9 cellular contexts compared by ENCODE assay signal in genomic region chr5:119275146-119275872, GRCh38.
DNase-seq lines count a peak whose midpoint lies in the region; ATAC-seq, FAIRE-seq and TF ChIP-seq lines count a peak whose summit lies in the region.
"Had no signal": no experiment of that assay in that cellular context is flagged by ENCODE, and none has a peak within 500 bp of the region (broad histone marks: within the 10 kb centered on the region; RNA-seq: fewer than 3 reads in every experiment).

No MANE protein-coding gene starts in this region.

- no peak for TF ChIP-seq CTCF in CD4-positive, alpha-beta T cell (IDR thresholded peaks at IDR 0.05)
- TF ChIP-seq CTCF in spleen (IDR thresholded peaks at IDR 0.05 in 8 of 11, conservative IDR thresholded peaks at IDR 0.05 in 3 of 11): no peak

- no peaks in the 10 kb centered on the region for H3K27me3 ChIP-seq in CD4-positive, alpha-beta T cell (ENCODE audit: control insufficient read depth, insufficient read depth, low read length)
- no peaks in the 10 kb centered on the region for H3K27me3 ChIP-seq in adipocyte (replicated peaks; ENCODE audit: control insufficient read depth, insufficient read depth, low read length)
- H3K27me3 ChIP-seq in spleen (replicated peaks in 1 of 7): no peaks in the 10 kb centered on the region

- H3K36me3 ChIP-seq in adipocyte (ENCODE audit: control insufficient read depth, insufficient read depth, low read length, severe bottlenecking): no peaks in the 10 kb centered on the region
- no peaks in the 10 kb centered on the region for H3K36me3 ChIP-seq in spleen

- H3K4me3 ChIP-seq in adipocyte (ENCODE audit: low read length) (no peak overlapping the region), spleen (peak overlapping the region in 1 of 8 donors; percentile 45)

- peaks cover 96% of the 10 kb centered on the region for H3K4me1 Mint-ChIP-seq in CD4-positive, alpha-beta T cell (ENCODE audit: low read depth)

- peak overlapping the region; percentile 97 for H3K27ac Mint-ChIP-seq in CD4-positive, alpha-beta T cell

- H3K27me3 Mint-ChIP-seq in CD4-positive, alpha-beta T cell: peaks cover 6% of the 10 kb centered on the region

- whole genome bisulfite sequencing in spleen, 5 donors: 46 to 76% (median 64%) methylated on average over 6 of the region's 6 CpGs

- no peak for DNase-seq in CD4-positive, alpha-beta T cell
- peak; percentile 31 for DNase-seq in adipocyte (ENCODE audit: low read depth)
- no peak for DNase-seq in spleen
- DNase-seq in islet precursor cell: no peak
- DNase-seq in activated CD4-positive, CD25-positive, alpha-beta regulatory T cell (lab: John Stamatoyannopoulos, UW): no peak
- DNase-seq in urothelium cell line (ENCODE audit: low spot score): no peak

- H3K9me3 Mint-ChIP-seq in CD4-positive, alpha-beta T cell: no peaks in the 10 kb centered on the region

- peak overlapping the region; percentile 99 for H3K4me3 Mint-ChIP-seq in CD4-positive, alpha-beta T cell

- no peak for TF ChIP-seq POLR2A in spleen (IDR thresholded peaks at IDR 0.05)

- no peak overlapping the region for H3K9ac ChIP-seq in adipocyte (ENCODE audit: low read length)

- POLR2A ChIA-PET in CD4-positive, alpha-beta T cell (lab: Charles Lee): interaction anchor here (1.0 to 7.8 kb wide), 9 partner anchors 9 to 85 kb away, joined by 3 to 116 read pairs (median 18); no protein-coding TSS in a partner anchor

- peaks cover 64% of the 10 kb centered on the region for H3K36me3 Mint-ChIP-seq in CD4-positive, alpha-beta T cell (ENCODE audit: low read depth)

- intact Hi-C loops in CD4-positive, alpha-beta T cell (cut with DNase I, micrococcal nuclease): no loop called here
- intact Hi-C loops in spleen (cut with DNase I; ENCODE audit: low total_unique reads): no loop called here

- no peak for ATAC-seq in CD4-positive, alpha-beta T cell (ENCODE audit: poor library complexity)
- ATAC-seq in GM21390 (IDR thresholded peaks at IDR 0.05; ENCODE audit: unreplicated experiment) (peak; percentile 7), HG03565 (IDR thresholded peaks at IDR 0.05; ENCODE audit: unreplicated experiment) (peak; percentile 6)

- H3K27ac ChIP-seq in CD4-positive, alpha-beta T cell (ENCODE audit: low read depth, low read length): peak overlapping the region; percentile 84
- peak overlapping the region; percentile 4 to 97 (median 92) for H3K27ac ChIP-seq in spleen

- CTCF ChIA-PET in CD4-positive, alpha-beta T cell (lab: Charles Lee): interaction anchor here (1.4 to 2.1 kb wide), 4 partner anchors 8 to 205 kb away, joined by 4 to 6 read pairs (median 4); partner anchors contain the start of gene DMXL1

- H3K4me1 ChIP-seq in adipocyte (ENCODE audit: control insufficient read depth, insufficient read depth, low read length) (peaks cover 48% of the 10 kb centered on the region), spleen (peaks cover 44 to 100% (median 97%) of the 10 kb centered on the region in 6 donors)

- no peak for FAIRE-seq in urothelium cell line (lab: Jason Lieb, UNC)
- FAIRE-seq: endometrium had no signal

- H3K9me3 ChIP-seq in CD4-positive, alpha-beta T cell (ENCODE audit: control insufficient read depth, low read length): no peaks in the 10 kb centered on the region
- H3K9me3 ChIP-seq in adipocyte (ENCODE audit: control insufficient read depth, low read length) (no peaks in the 10 kb centered on the region), spleen (no peaks in the 10 kb centered on the region)
